15 cellular contexts compared by ENCODE assay signal in the genomic region with DNA sequence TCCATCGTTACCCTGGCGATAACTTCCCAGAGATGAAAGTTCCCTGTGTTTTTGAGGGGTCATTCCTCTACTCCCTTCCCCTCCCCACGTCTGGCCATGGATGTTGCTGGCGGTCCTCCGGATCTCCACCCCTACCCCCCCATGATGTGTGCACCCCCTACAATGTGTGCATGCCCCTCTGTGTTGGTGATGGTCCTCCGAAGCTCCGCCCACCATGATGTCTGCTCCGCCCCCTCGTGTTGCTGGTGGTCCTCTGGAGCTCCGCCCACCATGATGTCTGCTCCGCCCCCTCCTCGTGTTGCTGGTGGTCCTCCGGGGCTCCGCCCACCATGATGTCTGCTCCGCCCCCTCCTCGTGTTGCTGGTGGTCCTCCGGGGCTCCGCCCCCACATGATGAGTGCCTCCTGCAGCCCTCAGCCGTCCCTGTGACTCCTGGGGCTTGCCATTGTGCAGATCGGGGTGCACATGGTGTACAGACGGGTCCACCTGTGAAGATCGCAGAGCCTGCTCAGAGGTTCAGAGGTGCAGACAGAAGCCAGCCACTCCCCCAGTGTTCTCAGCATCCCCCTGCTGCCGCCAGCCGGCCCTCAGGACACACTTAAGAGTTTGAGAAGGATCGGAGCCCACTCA.
DNase-seq lines count a peak whose midpoint lies in the region; ATAC-seq and TF ChIP-seq lines count a peak whose summit lies in the region.
"Had no signal": no experiment of that assay in that cellular context is flagged by ENCODE, and none has a peak within 500 bp of the region (broad histone marks: within the 10 kb centered on the region; RNA-seq: fewer than 3 reads in every experiment).

No MANE protein-coding gene starts in this region.

- peak overlapping the region; percentile 97 for H3K27ac Mint-ChIP-seq in activated naive CD4-positive, alpha-beta T cell treated with anti-CD3 and anti-CD28 coated beads, Interleukin-2, amount 50 U/mL, for 24 hours

- H3K27me3 ChIP-seq in SJCRH30, result no peaks in the 10 kb centered on the region
- H3K27me3 ChIP-seq: right lobe of liver, uterus had no signal

- no peak overlapping the region for H3K4me3 ChIP-seq in SJCRH30
- H3K4me3 ChIP-seq: right lobe of liver, uterus had no signal

- peaks cover 2% of the 10 kb centered on the region; the same call in 1 of the 2 replicates for H3K9me3 ChIP-seq in SJCRH30 (replicated peaks)
- H3K9me3 ChIP-seq: right lobe of liver, uterus had no signal

- TF ChIP-seq CTCF in GM13977 (IDR thresholded peaks at IDR 0.05; ENCODE audit: extremely low read depth, insufficient read depth, missing control alignments), result no peak

- H3K36me3 ChIP-seq in SJCRH30, result peaks cover 13% of the 10 kb centered on the region
- H3K36me3 ChIP-seq: right lobe of liver, uterus had no signal

- H3K36me3 Mint-ChIP-seq in activated naive CD4-positive, alpha-beta T cell treated with anti-CD3 and anti-CD28 coated beads, Interleukin-2, amount 50 U/mL, for 24 hours, result peaks cover 35% of the 10 kb centered on the region

- in situ Hi-C loops in GM13977 (cut with MboI; ENCODE audit: low pct_unique_long_range_greater_than_20kb, low sequenced_read_pairs, unreplicated experiment), result no loop called here

- ATAC-seq in HG03108 (IDR thresholded peaks at IDR 0.05; ENCODE audit: unreplicated experiment), result no peak
- ATAC-seq: right lobe of liver had no signal

- H3K4me3 Mint-ChIP-seq in activated naive CD4-positive, alpha-beta T cell treated with anti-CD3 and anti-CD28 coated beads, Interleukin-2, amount 50 U/mL, for 24 hours, result no peak overlapping the region

- H3K9me3 Mint-ChIP-seq in activated naive CD4-positive, alpha-beta T cell treated with anti-CD3 and anti-CD28 coated beads, Interleukin-2, amount 50 U/mL, for 24 hours, result no peaks in the 10 kb centered on the region

- H3K27me3 Mint-ChIP-seq in activated naive CD4-positive, alpha-beta T cell treated with anti-CD3 and anti-CD28 coated beads, Interleukin-2, amount 50 U/mL, for 24 hours, result no peaks in the 10 kb centered on the region

- H3K4me1 Mint-ChIP-seq in activated naive CD4-positive, alpha-beta T cell treated with anti-CD3 and anti-CD28 coated beads, Interleukin-2, amount 50 U/mL, for 24 hours, result peaks cover 83% of the 10 kb centered on the region

- no peak overlapping the region for H3K27ac ChIP-seq in SJCRH30
- peak overlapping the region; percentile 41 for H3K27ac ChIP-seq in temporal lobe (ENCODE audit: low read depth, low read length)
- H3K27ac ChIP-seq: right lobe of liver, uterus had no signal

- no peak for DNase-seq in activated naive CD4-positive, alpha-beta T cell treated with anti-CD3 and anti-CD28 coated beads, Interleukin-2, amount 50 U/mL, for 16 hours
- DNase-seq in SJCRH30 (peak; percentile 39 to 53), ecto neural progenitor cell (ENCODE audit: low spot score) (peak; percentile 49), cerebellar nuclear complex (lab: John Stamatoyannopoulos, UW) (no peak), GM13977 (ENCODE audit: low spot score) (no peak)
- DNase-seq: activated gamma-delta T cell; effector memory CD4-positive, alpha-beta T cell; NCI-H2081 treated with DMSO at 0.1 percent for 48 hours; NCI-H774; RPMI8226; uterus had no signal

- no peaks in the 10 kb centered on the region for H3K4me1 ChIP-seq in SJCRH30
- H3K4me1 ChIP-seq: right lobe of liver, uterus had no signal

Comparison
In these comparisons a context has a peak if more than half of its experiments do, and no peak if none do; other contexts are left out.
1. DNase-seq: peak in SJCRH30 (2 of 2) and ecto neural progenitor cell (single experiment); none in activated naive CD4-positive, alpha-beta T cell treated with anti-CD3 and anti-CD28 coated beads, Interleukin-2, amount 50 U/mL, for 16 hours (single experiment), cerebellar nuclear complex (0 of 2) and GM13977 (single experiment).